Comparison of ENCODE assay signal across 16 cellular contexts in the genomic region with DNA sequence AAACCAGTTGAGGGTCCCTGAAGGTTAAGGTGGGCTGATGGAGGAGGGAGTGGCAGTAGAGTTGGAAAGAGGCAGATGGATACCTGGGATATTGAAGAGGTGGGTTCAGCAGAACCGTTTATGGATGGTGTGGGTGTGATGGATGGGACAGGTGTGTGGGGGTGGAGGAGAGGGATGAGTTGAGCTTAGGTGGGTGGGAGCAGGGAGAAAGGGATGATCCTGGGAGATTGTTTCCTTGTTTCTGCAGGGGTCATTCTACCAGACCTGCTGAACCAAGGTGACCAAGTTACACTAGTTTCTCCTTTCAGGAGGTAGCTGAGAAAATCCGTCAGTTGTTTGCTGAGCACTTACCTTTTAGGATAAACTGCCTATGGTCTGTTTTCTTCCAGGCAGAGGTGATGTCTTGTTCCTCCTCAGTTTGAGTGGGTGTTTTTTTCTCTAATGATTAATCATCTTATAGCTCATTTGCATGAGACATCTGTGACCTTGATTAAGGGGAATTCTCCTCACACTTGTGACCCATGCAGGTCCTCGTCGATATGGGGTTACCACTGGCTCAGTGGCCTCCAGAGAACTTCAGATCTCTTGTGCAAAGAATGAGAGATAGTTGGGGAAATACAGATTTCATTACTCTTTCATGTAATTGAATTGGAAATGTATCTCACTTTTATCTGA. TPM values are rescaled to one million over a fixed set of nuclear protein-coding genes. Genes with fewer than 3 reads are reported as not detected.
DNase-seq lines count a peak whose midpoint lies in the region; ATAC-seq, FAIRE-seq and TF ChIP-seq lines count a peak whose summit lies in the region.
"Had no signal": no experiment of that assay in that cellular context is flagged by ENCODE, and none has a peak within 500 bp of the region (broad histone marks: within the 10 kb centered on the region; RNA-seq: fewer than 3 reads in every experiment).

No MANE protein-coding gene starts in this region.

- CTCF ChIA-PET in HepG2 (lab: Yijun Ruan, JAX; ENCODE audit: low intra/inter-chr PET ratio, low total read pairs): no interaction called here

- peaks cover under 1% of the 10 kb centered on the region; the same call in 2 of the 3 replicates for H3K9me3 Mint-ChIP-seq in GM23338
- H3K9me3 Mint-ChIP-seq in activated T-helper 17 cell treated with anti-CD3 and anti-CD28 coated beads, Interleukin-2, amount 50 U/mL, for 72 hours: no peaks in the 10 kb centered on the region
- H3K9me3 Mint-ChIP-seq: IgD-negative memory B cell had no signal

- ATAC-seq in HepG2: no peak
- no peak for ATAC-seq in right lobe of liver
- no peak for ATAC-seq in GM23338
- ATAC-seq in activated T-helper 17 cell treated with anti-CD3 and anti-CD28 coated beads, Interleukin-2, amount 50 U/mL, for 72 hours (replicated peaks): peak; percentile 83
- ATAC-seq: foreskin keratinocyte, left cardiac atrium, right cardiac atrium had no signal

- H3K4me3 Mint-ChIP-seq in GM23338: no peak overlapping the region
- H3K4me3 Mint-ChIP-seq in activated T-helper 17 cell treated with anti-CD3 and anti-CD28 coated beads, Interleukin-2, amount 50 U/mL, for 72 hours: peak overlapping the region; percentile 63
- H3K4me3 Mint-ChIP-seq: IgD-negative memory B cell had no signal

- peaks cover 38% of the 10 kb centered on the region for H3K4me1 Mint-ChIP-seq in GM23338
- H3K4me1 Mint-ChIP-seq in activated T-helper 17 cell treated with anti-CD3 and anti-CD28 coated beads, Interleukin-2, amount 50 U/mL, for 72 hours: peaks cover 22% of the 10 kb centered on the region

- TF ChIP-seq RAD21 in HepG2 (CRISPR knock-in tag; IDR thresholded peaks at IDR 0.05): no peak

- no peaks in the 10 kb centered on the region for H3K27me3 ChIP-seq in HepG2 (ENCODE audit: control insufficient read depth in 1 of 2, insufficient read depth in 2 of 2, low read length in 2 of 2)
- no peaks in the 10 kb centered on the region for H3K27me3 ChIP-seq in right lobe of liver
- no peaks in the 10 kb centered on the region for H3K27me3 ChIP-seq in GM23338 (ENCODE audit: insufficient read depth)
- H3K27me3 ChIP-seq: foreskin keratinocyte, neutrophil had no signal

- intact Hi-C loops in HepG2 (cut with micrococcal nuclease; ENCODE audit: unreplicated experiment): no loop called here
- intact Hi-C loops in right lobe of liver (cut with DNase I): no loop called here

- H3K9ac ChIP-seq in HepG2 (ENCODE audit: insufficient read depth, low read depth, low read length): no peak overlapping the region

- H3K4me2 ChIP-seq in HepG2 (ENCODE audit: low read depth, low read length): no peak overlapping the region
- H3K4me2 ChIP-seq in GM23338: no peak overlapping the region

- POLR2A ChIA-PET in HepG2 (lab: Yijun Ruan, JAX): no interaction called here

- DNase-seq in HepG2 (ENCODE audit: low spot score) (no peak), right lobe of liver (no peak), GM23338 (ENCODE audit: low spot score) (no peak), SIG-M5 treated with dmso at 0.1 percent for 504 hours (lab: John Stamatoyannopoulos, UW; ENCODE audit: unreplicated experiment) (no peak), cerebellum (ENCODE audit: low spot score) (no peak), germinal center (ENCODE audit: low spot score) (no peak), NCI-H1105 (lab: John Stamatoyannopoulos, UW) (no peak)
- DNase-seq: cortex of kidney, foreskin keratinocyte, left cardiac atrium, NCI-H2081 treated with DMSO at 0.1 percent for 48 hours, NCI-H510A treated with DMSO at 0.1 percent for 48 hours, right cardiac atrium had no signal

- H3K27ac ChIP-seq in HepG2 (ENCODE audit: extremely low read length, insufficient read depth, low read length): no peak overlapping the region
- H3K27ac ChIP-seq in right lobe of liver: no peak overlapping the region
- H3K27ac ChIP-seq in GM23338 (ENCODE audit: low read depth): no peak overlapping the region
- H3K27ac ChIP-seq: foreskin keratinocyte, neutrophil had no signal

- H3K4me3 ChIP-seq in HepG2 (replicated peaks in 1 of 3; ENCODE audit: insufficient read depth in 1 of 3, low read depth in 2 of 3, low read length in 3 of 3) (no peak overlapping the region), right lobe of liver (no peak overlapping the region), GM23338 (no peak overlapping the region)

- H3K36me3 ChIP-seq in HepG2 (replicated peaks in 1 of 2; ENCODE audit: control insufficient read depth in 1 of 2, insufficient read depth in 2 of 2, low read length in 2 of 2) (no peaks in the 10 kb centered on the region), right lobe of liver (no peaks in the 10 kb centered on the region), GM23338 (ENCODE audit: insufficient read depth) (no peaks in the 10 kb centered on the region)
- H3K36me3 ChIP-seq: neutrophil had no signal

- H3K36me3 Mint-ChIP-seq in GM23338 (ENCODE audit: low read depth): no peaks in the 10 kb centered on the region; the same call in 2 of the 3 replicates
- no peaks in the 10 kb centered on the region for H3K36me3 Mint-ChIP-seq in activated T-helper 17 cell treated with anti-CD3 and anti-CD28 coated beads, Interleukin-2, amount 50 U/mL, for 72 hours (ENCODE audit: low read depth)

- H3K4me1 ChIP-seq in HepG2 (ENCODE audit: insufficient read depth, low read length) (no peaks in the 10 kb centered on the region), right lobe of liver (no peaks in the 10 kb centered on the region), GM23338 (ENCODE audit: insufficient read depth) (peaks cover 27% of the 10 kb centered on the region)
- H3K4me1 ChIP-seq: foreskin keratinocyte had no signal

- TF ChIP-seq EP300 in HepG2 (IDR thresholded peaks at IDR 0.05; ENCODE audit: low read depth in 2 of 2, low read length in 2 of 2): no peak
- no peak for TF ChIP-seq EP300 in HepG2 (CRISPR knock-in tag; IDR thresholded peaks at IDR 0.05; ENCODE audit: borderline replicate concordance)

- H3F3A ChIP-seq in GM23338 (replicated peaks; ENCODE audit: low read depth): no peaks in the 10 kb centered on the region

- 93% methylated on average over 4 of the region's 4 CpGs for WGBS in HepG2 (ENCODE audit: low lambda C conversion rate)
- WGBS in right lobe of liver (ENCODE audit: insufficient coverage, low coverage, low lambda C conversion rate, missing lambda C conversion rate): 79% methylated on average over 4 of the region's 4 CpGs

- peaks cover 2% of the 10 kb centered on the region for H3K27me3 Mint-ChIP-seq in GM23338 (ENCODE audit: insufficient read depth, low read depth, poor library complexity)
- H3K27me3 Mint-ChIP-seq in activated T-helper 17 cell treated with anti-CD3 and anti-CD28 coated beads, Interleukin-2, amount 50 U/mL, for 72 hours: no peaks in the 10 kb centered on the region
- H3K27me3 Mint-ChIP-seq: IgD-negative memory B cell had no signal

- H3K79me2 ChIP-seq in HepG2 (ENCODE audit: insufficient read depth, low read length) (no peaks in the 10 kb centered on the region), GM23338 (replicated peaks; ENCODE audit: insufficient read depth) (peaks cover 3% of the 10 kb centered on the region)

- TF ChIP-seq CTCF in HepG2 (CRISPR knock-in tag; IDR thresholded peaks at IDR 0.05) (no peak), right lobe of liver (IDR thresholded peaks at IDR 0.05) (no peak), GM23338 (conservative IDR thresholded peaks at IDR 0.05; ENCODE audit: low read depth in 2 of 2) (no peak)

- in situ Hi-C loops in HepG2 (cut with HindIII; ENCODE audit: extremely low pct_ligation_motif_present, low pct_unique_long_range_greater_than_20kb): no loop called here

- TF ChIP-seq POLR2A in HepG2 (IDR thresholded peaks at IDR 0.05; ENCODE audit: insufficient read depth in 1 of 2, low read depth in 2 of 2, low read length in 2 of 2) (no peak), right lobe of liver (IDR thresholded peaks at IDR 0.05) (no peak)

- FAIRE-seq in HepG2 (lab: Jason Lieb, UNC): no peak

- no peaks in the 10 kb centered on the region for H3K9me2 ChIP-seq in GM23338 (ENCODE audit: insufficient read depth)

- H2AFZ ChIP-seq in HepG2 (ENCODE audit: low read length): no peak overlapping the region
- H2AFZ ChIP-seq in GM23338: no peak overlapping the region

- H4K20me1 ChIP-seq in HepG2 (ENCODE audit: insufficient read depth, low read length): no peaks in the 10 kb centered on the region
- no peaks in the 10 kb centered on the region; the same call in 1 of the 2 replicates for H4K20me1 ChIP-seq in GM23338 (replicated peaks; ENCODE audit: insufficient read depth)

- H3K27ac Mint-ChIP-seq in GM23338: 0 out of 2 replicates have a peak overlapping the region, but pooled peaks have one; percentile 1
- peak overlapping the region; percentile 87 for H3K27ac Mint-ChIP-seq in activated T-helper 17 cell treated with anti-CD3 and anti-CD28 coated beads, Interleukin-2, amount 50 U/mL, for 72 hours
- H3K27ac Mint-ChIP-seq: IgD-negative memory B cell had no signal

- BruUV-seq in HepG2 (replicated peaks; lab: Mats Ljungman, UMichigan): no TSS peak

- H3K9me3 ChIP-seq in HepG2 (ENCODE audit: low read length) (no peaks in the 10 kb centered on the region), right lobe of liver (no peaks in the 10 kb centered on the region)
- H3K9me3 ChIP-seq: neutrophil had no signal

RNA-seq across cellular contexts. Expression of gene FARS2, which starts 53.0 kb away (rescaled TPM):
- 26.0 and 28.0 TPM in 2 replicates for total RNA-seq in HepG2 (2016; rRNA removed; fragmentation: Illumina TruSeq; extraction: Trizol)
- 38.2 and 38.5 TPM in 2 replicates for total RNA-seq in HepG2 (2016; cell fraction: cytosol; rRNA removed; fragmentation: Illumina TruSeq; extraction: Trizol; ENCODE audit: low read depth)
- total RNA-seq in HepG2 (2016; cell fraction: insoluble cytoplasmic fraction; rRNA removed; fragmentation: Illumina TruSeq; extraction: Trizol): 24.7 and 29.3 TPM in 2 replicates
- total RNA-seq in HepG2 (2016; cell fraction: membrane; rRNA removed; fragmentation: Illumina TruSeq; extraction: Trizol): 21.6 and 25.0 TPM in 2 replicates
- total RNA-seq in HepG2 (2016; cell fraction: nucleus; rRNA removed; fragmentation: Illumina TruSeq; extraction: Trizol): 29.9 and 30.1 TPM in 2 replicates
- 12.7 and 15.4 TPM in 2 replicates for polyA plus RNA-seq in HepG2 (2011; rRNA removed)
- polyA plus RNA-seq in HepG2 (2011; cell fraction: cytosol; rRNA removed): 12.8 and 14.3 TPM in 2 replicates
- 8.4 and 10.7 TPM in 2 replicates for polyA plus RNA-seq in HepG2 (2011; cell fraction: nucleus; rRNA removed)
- polyA plus RNA-seq in HepG2 (2012): 7.3 and 8.6 TPM in 2 replicates
- polyA plus RNA-seq in HepG2 (2016; cell fraction: cytosol; fragmentation: Illumina TruSeq; extraction: Trizol; ENCODE audit: low read depth): 6.3 and 6.7 TPM in 2 replicates
- 17.7 and 22.2 TPM in 2 replicates for polyA plus RNA-seq in HepG2 (2016; cell fraction: insoluble cytoplasmic fraction; fragmentation: Illumina TruSeq; extraction: Trizol; ENCODE audit: low read depth)
- 7.8 and 8.7 TPM in 2 replicates for polyA plus RNA-seq in HepG2 (2016; cell fraction: membrane; fragmentation: Illumina TruSeq; extraction: Trizol; ENCODE audit: low read depth)
- polyA plus RNA-seq in HepG2 (2016; cell fraction: nucleus; fragmentation: Illumina TruSeq; extraction: Trizol; ENCODE audit: insufficient read depth, low read depth): 9.7 and 11.7 TPM in 2 replicates
- 53.8 and 71.4 TPM in 2 replicates for polyA minus RNA-seq in HepG2 (2011; rRNA and poly(A)+ RNA removed; ENCODE audit: low replicate concordance)
- polyA minus RNA-seq in HepG2 (2011; cell fraction: cytosol; rRNA and poly(A)+ RNA removed): 9.6 and 10.5 TPM in 2 replicates
- polyA minus RNA-seq in HepG2 (2011; cell fraction: nucleus; rRNA and poly(A)+ RNA removed): 54.6 and 59.7 TPM in 2 replicates
- total RNA-seq in right lobe of liver: 10 to 100 TPM in 5 of 6 experiments, 1 to 10 TPM in 1; 7.2 to 12.9 (median 11.7) TPM
- total RNA-seq in GM23338 (2014; rRNA removed; shearing (Covaris generic)): 13.2 and 19.0 TPM in 2 replicates
- 5.3 and 7.6 TPM in 2 replicates for polyA plus RNA-seq in GM23338 (2016; fragmentation: Nextera tagmentation; extraction: Ambion mirVana)
- 10 to 100 TPM; 19.3 to 48.3 TPM for total RNA-seq in activated T-helper 17 cell treated with anti-CD3 and anti-CD28 coated beads, Interleukin-2, amount 50 U/mL, for 72 hours
- total RNA-seq in cerebellum: 29.2 TPM

RNA-seq across cellular contexts. Expression of gene LYRM4, which starts 53.6 kb away (rescaled TPM):
- total RNA-seq in HepG2 (2016; rRNA removed; fragmentation: Illumina TruSeq; extraction: Trizol) (64.6 and 80.2 TPM in 2 replicates), right lobe of liver (10 to 100 TPM in 2 of 6 experiments, 1 to 10 TPM in 4; 5.7 to 11.5 (median 8.5) TPM), cerebellum (16.2 TPM)
- total RNA-seq in HepG2 (2016; cell fraction: cytosol; rRNA removed; fragmentation: Illumina TruSeq; extraction: Trizol; ENCODE audit: low read depth): 73.1 and 82.6 TPM in 2 replicates
- total RNA-seq in HepG2 (2016; cell fraction: insoluble cytoplasmic fraction; rRNA removed; fragmentation: Illumina TruSeq; extraction: Trizol): 63.7 and 77.9 TPM in 2 replicates
- total RNA-seq in HepG2 (2016; cell fraction: membrane; rRNA removed; fragmentation: Illumina TruSeq; extraction: Trizol): 106 and 122 TPM in 2 replicates
- total RNA-seq in HepG2 (2016; cell fraction: nucleus; rRNA removed; fragmentation: Illumina TruSeq; extraction: Trizol): 32.6 and 33.3 TPM in 2 replicates
- polyA plus RNA-seq in HepG2 (2011; rRNA removed) (57.0 and 67.5 TPM in 2 replicates), GM23338 (2016; fragmentation: Nextera tagmentation; extraction: Ambion mirVana) (61.6 and 62.0 TPM in 2 replicates)
- polyA plus RNA-seq in HepG2 (2011; cell fraction: cytosol; rRNA removed): 51.3 and 61.3 TPM in 2 replicates
- 14.6 and 17.6 TPM in 2 replicates for polyA plus RNA-seq in HepG2 (2011; cell fraction: nucleus; rRNA removed)
- 54.2 and 60.4 TPM in 2 replicates for polyA plus RNA-seq in HepG2 (2012)
- 97.6 and 109 TPM in 2 replicates for polyA plus RNA-seq in HepG2 (2016; cell fraction: cytosol; fragmentation: Illumina TruSeq; extraction: Trizol; ENCODE audit: low read depth)
- 80.7 and 81.4 TPM in 2 replicates for polyA plus RNA-seq in HepG2 (2016; cell fraction: insoluble cytoplasmic fraction; fragmentation: Illumina TruSeq; extraction: Trizol; ENCODE audit: low read depth)
- 106 and 108 TPM in 2 replicates for polyA plus RNA-seq in HepG2 (2016; cell fraction: membrane; fragmentation: Illumina TruSeq; extraction: Trizol; ENCODE audit: low read depth)
- 40.8 and 43.1 TPM in 2 replicates for polyA plus RNA-seq in HepG2 (2016; cell fraction: nucleus; fragmentation: Illumina TruSeq; extraction: Trizol; ENCODE audit: insufficient read depth, low read depth)
- polyA minus RNA-seq in HepG2 (2011; rRNA and poly(A)+ RNA removed; ENCODE audit: low replicate concordance): 29.2 and 36.0 TPM in 2 replicates
- 18.1 and 22.4 TPM in 2 replicates for polyA minus RNA-seq in HepG2 (2011; cell fraction: cytosol; rRNA and poly(A)+ RNA removed)
- polyA minus RNA-seq in HepG2 (2011; cell fraction: nucleus; rRNA and poly(A)+ RNA removed): 25.2 and 25.4 TPM in 2 replicates
- total RNA-seq in GM23338 (2014; rRNA removed; shearing (Covaris generic)): 26.5 and 51.0 TPM in 2 replicates
- total RNA-seq in activated T-helper 17 cell treated with anti-CD3 and anti-CD28 coated beads, Interleukin-2, amount 50 U/mL, for 72 hours: 10 to 100 TPM; 34.0 to 64.2 TPM
